ENCODE assay signal across 19 cellular contexts in genomic region chr7:94997547-94997946, GRCh38.
DNase-seq lines count a peak whose midpoint lies in the region; ATAC-seq and TF ChIP-seq lines count a peak whose summit lies in the region.
"Had no signal": no experiment of that assay in that cellular context is flagged by ENCODE, and none has a peak within 500 bp of the region (broad histone marks: within the 10 kb centered on the region; RNA-seq: fewer than 3 reads in every experiment).

No MANE protein-coding gene starts in this region.

- H3K27me3 Mint-ChIP-seq in H9 (ENCODE audit: low read depth) (no peaks in the 10 kb centered on the region), nephron progenitor cell (ENCODE audit: low read depth, poor library complexity) (peaks cover 2% of the 10 kb centered on the region)
- H3K27me3 Mint-ChIP-seq: CD4-positive, alpha-beta memory T cell had no signal

- ATAC-seq in GM18498 (IDR thresholded peaks at IDR 0.05; ENCODE audit: unreplicated experiment) = no peak

- no peak overlapping the region for H3K14ac ChIP-seq in H9 (ENCODE audit: insufficient read depth, low read length)

- no peak overlapping the region for H2BK120ac ChIP-seq in H9 (ENCODE audit: low read depth, low read length, poor library complexity, severe bottlenecking)

- H3K4me1 Mint-ChIP-seq in H9 (peaks cover 12 to 18% of the 10 kb centered on the region in 2 experiments; a peak in 3 of 4 replicates), nephron progenitor cell (peaks cover 50% of the 10 kb centered on the region)
- H3K4me1 Mint-ChIP-seq: CD4-positive, alpha-beta memory T cell had no signal

- DNase-seq in ACHN = peak; percentile 87
- DNase-seq in H9 = no peak
- peak; percentile 64 for DNase-seq in left kidney (ENCODE audit: low read depth, low spot score)
- no peak for DNase-seq in nephron progenitor cell
- no peak for DNase-seq in GOT3 (lab: John Stamatoyannopoulos, UW)
- no peak for DNase-seq in NCI-H2107 (lab: John Stamatoyannopoulos, UW)
- DNase-seq: C1 segment of cervical spinal cord; CD4-positive, alpha-beta memory T cell; COR-L47; NCI-H1092; NCI-H1417 treated with DMSO at 0.1 percent for 48 hours; NCI-H1694 treated with DMSO at 0.1 percent for 48 hours; NCI-H2081; NCI-H446; NCI-H526; PC-9; SHP77 had no signal

- no peak overlapping the region for H3K9ac ChIP-seq in H9 (ENCODE audit: extremely low read depth, insufficient read length, low read length)

- no peak overlapping the region for H3K23ac ChIP-seq in H9 (ENCODE audit: insufficient read length, low read depth, low read length)

- no peaks in the 10 kb centered on the region for H4K20me1 ChIP-seq in H9 (ENCODE audit: control insufficient read depth, insufficient read depth, insufficient read length)

- no peak overlapping the region for H4K8ac ChIP-seq in H9 (replicated peaks; ENCODE audit: insufficient read length, low read depth, low read length)

- H2BK12ac ChIP-seq in H9 (ENCODE audit: insufficient read length, low read depth, low read length) = no peak overlapping the region

- no peak overlapping the region for H3T11ph ChIP-seq in H9 (ENCODE audit: low read length)

- no peak for TF ChIP-seq CTCF in H9 (conservative IDR thresholded peaks at IDR 0.05)
- TF ChIP-seq CTCF in nephron progenitor cell (IDR thresholded peaks at IDR 0.05) = no peak

- H3K9me3 ChIP-seq in H9 (ENCODE audit: control insufficient read depth, low read depth, low read length) = no peaks in the 10 kb centered on the region

- H2BK20ac ChIP-seq in H9 (ENCODE audit: low read depth, low read length, poor library complexity, severe bottlenecking) = no peak overlapping the region

- in situ Hi-C loops in ACHN (cut with HindIII; ENCODE audit: low pct_ligation_motif_present, low pct_unique_long_range_greater_than_20kb, low sequenced_read_pairs) = no loop called here

- H3K27ac Mint-ChIP-seq in H9 (peak overlapping the region; percentile 6 to 72 (median 20); a peak in 3 of 7 replicates), nephron progenitor cell (peak overlapping the region; percentile 91)
- H3K27ac Mint-ChIP-seq: CD4-positive, alpha-beta memory T cell had no signal

- peaks cover 2% of the 10 kb centered on the region for H3K79me1 ChIP-seq in H9 (ENCODE audit: insufficient read depth, low read depth, low read length, poor library complexity, severe bottlenecking)

- H2BK5ac ChIP-seq in H9 (ENCODE audit: insufficient read length, low read length) = no peak overlapping the region

- no peak overlapping the region for H3K4me2 ChIP-seq in H9 (ENCODE audit: insufficient read depth, insufficient read length, low read length)
- H3K4me2 ChIP-seq: PC-9 had no signal

- no peak overlapping the region for H3K4me3 Mint-ChIP-seq in H9
- H3K4me3 Mint-ChIP-seq in nephron progenitor cell = no peak overlapping the region
- H3K4me3 Mint-ChIP-seq: CD4-positive, alpha-beta memory T cell had no signal

- no peak overlapping the region for H4K5ac ChIP-seq in H9 (ENCODE audit: insufficient read length, low read depth, low read length)

- no peak overlapping the region for H2AK5ac ChIP-seq in H9 (ENCODE audit: insufficient read length, low read length)

- H3K79me2 ChIP-seq in H9 (ENCODE audit: insufficient read depth, low read length) = no peaks in the 10 kb centered on the region

- H3K56ac ChIP-seq in H9 (ENCODE audit: insufficient read length, low read depth, low read length) = no peak overlapping the region

- H4K91ac ChIP-seq in H9 (ENCODE audit: insufficient read length, low read depth, low read length) = no peak overlapping the region

- no peak overlapping the region for H2AFZ ChIP-seq in H9 (ENCODE audit: low read length)
- H2AFZ ChIP-seq: PC-9 had no signal

- H3K23me2 ChIP-seq in H9 (ENCODE audit: insufficient read length, low read depth, low read length, poor library complexity, severe bottlenecking) = no peaks in the 10 kb centered on the region

- H3K4ac ChIP-seq in H9 (ENCODE audit: low read depth, low read length) = no peak overlapping the region

- H3K18ac ChIP-seq in H9 (ENCODE audit: insufficient read length, low read depth, low read length) = no peak overlapping the region

- H3K27ac ChIP-seq in H9 (ENCODE audit: insufficient read length, low read depth, low read length) = no peak overlapping the region
- H3K27ac ChIP-seq: HL-60, PC-9 had no signal

- H3K9me3 Mint-ChIP-seq in H9 (no peaks in the 10 kb centered on the region), nephron progenitor cell (peaks cover 4% of the 10 kb centered on the region)

- H3K36me3 Mint-ChIP-seq in H9 (ENCODE audit: insufficient read depth in 1 of 3, low read depth in 3 of 3) = peaks cover 0 to 4% (median 0%) of the 10 kb centered on the region in 3 experiments; a peak in 1 of 7 replicates
- H3K36me3 Mint-ChIP-seq in nephron progenitor cell (ENCODE audit: low read depth) = peaks cover 13% of the 10 kb centered on the region
- H3K36me3 Mint-ChIP-seq: CD4-positive, alpha-beta memory T cell had no signal

- no peaks in the 10 kb centered on the region for H3K27me3 ChIP-seq in H9 (ENCODE audit: insufficient read depth, low read length)

- H3K4me1 ChIP-seq in H9 (ENCODE audit: insufficient read depth, low read length) = no peaks in the 10 kb centered on the region

- WGBS in H9 (ENCODE audit: extremely low coverage, insufficient read length, low lambda C conversion rate) = no CpG with 5 or more reads among the region's 2 CpGs

- H2BK15ac ChIP-seq in H9 (ENCODE audit: low read depth, low read length) = no peak overlapping the region

Comparison
In these comparisons a context has a peak if more than half of its experiments do, and no peak if none do; other contexts are left out.
1. DNase-seq: peak in ACHN (single experiment) and left kidney (single experiment); none in H9 (single experiment), nephron progenitor cell (single experiment), GOT3 (single experiment) and NCI-H2107 (single experiment).